ENCODE assay signal across 1 cellular context in genomic region chr2:195587966-195588365, GRCh38.
TF ChIP-seq lines count a peak whose summit lies in the region.

No MANE protein-coding gene starts in this region.

TF ChIP-seq in WTC11, 78 proteins besides CTCF, POLR2A, EP300 and RAD21:
- no peak for TF ChIP-seq RELA (CRISPR knock-in tag; IDR thresholded peaks at IDR 0.05; ENCODE audit: borderline replicate concordance)
- TF ChIP-seq ATF3 (CRISPR knock-in tag; conservative IDR thresholded peaks at IDR 0.05), result no peak
- TF ChIP-seq MLX (CRISPR knock-in tag; IDR thresholded peaks at IDR 0.05), result no peak
- TF ChIP-seq ZNF532 (CRISPR knock-in tag; IDR thresholded peaks at IDR 0.05; ENCODE audit: borderline replicate concordance), result no peak
- no peak for TF ChIP-seq AFF4 (CRISPR knock-in tag; IDR thresholded peaks at IDR 0.05; ENCODE audit: borderline replicate concordance)
- TF ChIP-seq NR1H2 (CRISPR knock-in tag; IDR thresholded peaks at IDR 0.05), result no peak
